In genomic region chr13:20035130-20035529, GRCh38 we compare ENCODE assay signal across 15 cellular contexts.
A peak's percentile ranks its signal among the peaks of the same experiment; 100 is the strongest.
DNase-seq lines count a peak whose midpoint lies in the region; ATAC-seq and TF ChIP-seq lines count a peak whose summit lies in the region.
"Had no signal": no experiment of that assay in that cellular context is flagged by ENCODE, and none has a peak within 500 bp of the region (broad histone marks: within the 10 kb centered on the region; RNA-seq: fewer than 3 reads in every experiment).

No MANE protein-coding gene starts in this region.

- H3K36me3 Mint-ChIP-seq in T-helper 17 cell (ENCODE audit: low read depth) = peaks cover 23% of the 10 kb centered on the region
- H3K36me3 Mint-ChIP-seq in stimulated activated effector memory CD8-positive, alpha-beta T cell treated with anti-CD3 and anti-CD28 coated beads, Interleukin-12 subunit alpha, Interleukin-12 subunit beta, amount 100 ng/mL, for 72 hours = peaks cover 100% of the 10 kb centered on the region

- no peaks in the 10 kb centered on the region for H3K9me3 ChIP-seq in cardiac muscle cell (ENCODE audit: low read depth)
- H3K9me3 ChIP-seq in right atrium auricular region = no peaks in the 10 kb centered on the region
- peaks cover 4% of the 10 kb centered on the region for H3K9me3 ChIP-seq in T-helper 17 cell (ENCODE audit: control insufficient read depth, low read length, poor library complexity, severe bottlenecking)
- H3K9me3 ChIP-seq: gastrocnemius medialis, testis had no signal

- no peaks in the 10 kb centered on the region for H3K27me3 ChIP-seq in cardiac muscle cell
- no peaks in the 10 kb centered on the region for H3K27me3 ChIP-seq in right atrium auricular region
- H3K27me3 ChIP-seq: gastrocnemius medialis, testis had no signal

- H3K9me3 Mint-ChIP-seq in stimulated activated effector memory CD8-positive, alpha-beta T cell treated with anti-CD3 and anti-CD28 coated beads, Interleukin-12 subunit alpha, Interleukin-12 subunit beta, amount 100 ng/mL, for 72 hours = no peaks in the 10 kb centered on the region
- H3K9me3 Mint-ChIP-seq: HFFc6 had no signal

- no peaks in the 10 kb centered on the region for H3K27me3 Mint-ChIP-seq in T-helper 17 cell
- H3K27me3 Mint-ChIP-seq: activated B cell treated with CpG ODN at 0.5 μM for 24 hours; activated naive CD4-positive, alpha-beta T cell treated with anti-CD3 and anti-CD28 coated beads, Interleukin-2, amount 10 ng/mL, durations not matched to agents 7 days and 5 days had no signal

- H3K4me3 ChIP-seq in cardiac muscle cell (no peak overlapping the region), right atrium auricular region (no peak overlapping the region)
- H3K4me3 ChIP-seq: gastrocnemius medialis, testis had no signal

- no peak for ATAC-seq in T-helper 17 cell
- ATAC-seq in stimulated activated effector memory CD8-positive, alpha-beta T cell treated with anti-CD3 and anti-CD28 coated beads, Interleukin-12 subunit alpha, Interleukin-12 subunit beta, amount 100 ng/mL, for 72 hours = no peak
- ATAC-seq: gastrocnemius medialis had no signal

- H3K4me3 Mint-ChIP-seq in T-helper 17 cell = no peak overlapping the region
- no peak overlapping the region for H3K4me3 Mint-ChIP-seq in stimulated activated effector memory CD8-positive, alpha-beta T cell treated with anti-CD3 and anti-CD28 coated beads, Interleukin-12 subunit alpha, Interleukin-12 subunit beta, amount 100 ng/mL, for 72 hours
- H3K4me3 Mint-ChIP-seq: activated B cell treated with CpG ODN at 0.5 μM for 24 hours; activated naive CD4-positive, alpha-beta T cell treated with anti-CD3 and anti-CD28 coated beads, Interleukin-2, amount 10 ng/mL, durations not matched to agents 7 days and 5 days; HFFc6 had no signal

- H3K27ac Mint-ChIP-seq in T-helper 17 cell = peak overlapping the region; percentile 66
- no peak overlapping the region for H3K27ac Mint-ChIP-seq in stimulated activated effector memory CD8-positive, alpha-beta T cell treated with anti-CD3 and anti-CD28 coated beads, Interleukin-12 subunit alpha, Interleukin-12 subunit beta, amount 100 ng/mL, for 72 hours
- H3K27ac Mint-ChIP-seq: activated B cell treated with CpG ODN at 0.5 μM for 24 hours; activated naive CD4-positive, alpha-beta T cell treated with anti-CD3 and anti-CD28 coated beads, Interleukin-2, amount 10 ng/mL, durations not matched to agents 7 days and 5 days; HFFc6 had no signal

- peaks cover 49% of the 10 kb centered on the region for H3K36me3 ChIP-seq in cardiac muscle cell
- H3K36me3 ChIP-seq in right atrium auricular region = peaks cover 31% of the 10 kb centered on the region

- H3K4me1 Mint-ChIP-seq in T-helper 17 cell = peaks cover 8% of the 10 kb centered on the region
- peaks cover 14% of the 10 kb centered on the region for H3K4me1 Mint-ChIP-seq in stimulated activated effector memory CD8-positive, alpha-beta T cell treated with anti-CD3 and anti-CD28 coated beads, Interleukin-12 subunit alpha, Interleukin-12 subunit beta, amount 100 ng/mL, for 72 hours

- H3K27ac ChIP-seq in cardiac muscle cell (peak overlapping the region; percentile 5), right atrium auricular region (no peak overlapping the region)
- H3K27ac ChIP-seq: gastrocnemius medialis, parathyroid adenoma, testis had no signal

- H3K4me1 ChIP-seq in cardiac muscle cell (ENCODE audit: low read depth) (no peaks in the 10 kb centered on the region), right atrium auricular region (no peaks in the 10 kb centered on the region)
- H3K4me1 ChIP-seq: gastrocnemius medialis, parathyroid adenoma, testis had no signal

- TF ChIP-seq CTCF in cardiac muscle cell (IDR thresholded peaks at IDR 0.05; ENCODE audit: low read depth, low read length) (peak; percentile 5), right atrium auricular region (IDR thresholded peaks at IDR 0.05) (peak in 1 of 2 donors; percentile 50)

- DNase-seq in cardiac muscle cell (ENCODE audit: low read depth in 1 of 2, low spot score in 1 of 2) = peak in 1 of 2 donors; percentile 7
- DNase-seq in right atrium auricular region (ENCODE audit: low spot score) = no peak
- no peak for DNase-seq in T-helper 17 cell
- DNase-seq in fibroblast of peridontal ligament (ENCODE audit: extremely low read depth) = peak; percentile 33
- peak; percentile 13 for DNase-seq in putamen (ENCODE audit: low spot score)
- no peak for DNase-seq in cerebellum (ENCODE audit: low spot score)
- DNase-seq in NCI-H187 treated with DMSO at 0.1 percent for 48 hours (lab: John Stamatoyannopoulos, UW) = no peak
- DNase-seq in stimulated activated effector memory CD8-positive, alpha-beta T cell treated with anti-CD3 and anti-CD28 coated beads, Interleukin-12 subunit alpha, Interleukin-12 subunit beta, amount 100 ng/mL, for 72 hours (ENCODE audit: low spot score in 2 of 2) = no peak
- DNase-seq: activated B cell treated with CpG ODN at 0.5 μM for 24 hours; activated naive CD4-positive, alpha-beta T cell treated with anti-CD3 and anti-CD28 coated beads, Interleukin-2, amount 10 ng/mL, durations not matched to agents 7 days and 5 days; gastrocnemius medialis; HFFc6; NK-92 treated with Interleukin-12 subunit alpha and Interleukin-12 subunit beta, amount 100 ng/mL, for 24 hours; testis had no signal

Comparison
In these comparisons a context has a peak if more than half of its experiments do, and no peak if none do; other contexts are left out.
1. DNase-seq: peak in fibroblast of peridontal ligament (single experiment) and putamen (single experiment); none in right atrium auricular region (single experiment), T-helper 17 cell (0 of 3), cerebellum (single experiment), NCI-H187 treated with DMSO at 0.1 percent for 48 hours (single experiment) and stimulated activated effector memory CD8-positive, alpha-beta T cell treated with anti-CD3 and anti-CD28 coated beads, Interleukin-12 subunit alpha, Interleukin-12 subunit beta, amount 100 ng/mL, for 72 hours (0 of 2).